In the genomic region with DNA sequence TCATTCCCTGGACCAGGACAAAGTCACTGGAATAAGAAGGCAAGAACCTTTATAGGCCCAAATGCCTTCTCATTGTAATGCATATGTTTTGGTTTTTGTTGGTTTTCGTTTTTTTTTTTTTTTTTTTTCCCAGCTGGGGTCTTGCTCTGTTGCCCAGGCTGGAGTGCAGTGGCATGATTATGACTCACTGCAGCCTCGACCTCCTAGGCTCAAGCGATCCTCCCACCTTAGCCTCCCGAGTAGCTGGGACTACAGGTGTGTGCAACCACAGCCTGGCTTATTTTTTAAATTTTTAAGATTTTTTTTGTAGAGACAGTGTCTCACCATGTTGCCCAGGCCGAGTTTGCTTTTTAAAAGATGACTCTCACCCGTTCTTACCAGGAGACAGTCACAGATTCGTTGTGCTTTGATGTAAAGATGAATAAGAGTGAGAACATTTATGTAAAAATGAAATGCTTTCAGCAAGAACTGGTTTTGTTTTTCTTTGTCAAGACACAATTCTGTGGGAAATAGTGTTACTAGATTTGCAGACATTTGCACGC, we compare ENCODE assay signal across 13 cellular contexts. TPM values are rescaled to one million over a fixed set of nuclear protein-coding genes. Genes with fewer than 3 reads are reported as not detected.
DNase-seq lines count a peak whose midpoint lies in the region; ATAC-seq and TF ChIP-seq lines count a peak whose summit lies in the region.
"Had no signal": no experiment of that assay in that cellular context is flagged by ENCODE, and none has a peak within 500 bp of the region (broad histone marks: within the 10 kb centered on the region; RNA-seq: fewer than 3 reads in every experiment).

No MANE protein-coding gene starts in this region.

- H3K36me3 ChIP-seq in OCI-LY3 (replicated peaks; ENCODE audit: low read depth, low read length) (peaks cover 18% of the 10 kb centered on the region), spleen (peaks cover 0 to 6% (median 0%) of the 10 kb centered on the region in 6 donors)

- TF ChIP-seq POLR2A in spleen (IDR thresholded peaks at IDR 0.05): no peak

- H3K27ac Mint-ChIP-seq in activated CD4-positive, alpha-beta T cell treated with anti-CD3 and anti-CD28 coated beads for 36 hours: peak overlapping the region; percentile 74

- TF ChIP-seq CTCF in OCI-LY3 (IDR thresholded peaks at IDR 0.05; ENCODE audit: low read depth, low read length) (no peak), spleen (IDR thresholded peaks at IDR 0.05 in 8 of 11, conservative IDR thresholded peaks at IDR 0.05 in 3 of 11) (no peak)

- H3K4me2 ChIP-seq in OCI-LY3 (ENCODE audit: low read length): peak overlapping the region; percentile 95

- POLR2A ChIA-PET in activated CD4-positive, alpha-beta T cell treated with anti-CD3 and anti-CD28 coated beads for 36 hours (lab: Charles Lee): no interaction called here

- H3K27me3 ChIP-seq in OCI-LY3 (ENCODE audit: low read depth, low read length) (no peaks in the 10 kb centered on the region), spleen (replicated peaks in 1 of 7) (no peaks in the 10 kb centered on the region)
- H3K27me3 ChIP-seq: testis had no signal

- H3K9me3 ChIP-seq in OCI-LY3 (ENCODE audit: insufficient read depth, low read length): no peaks in the 10 kb centered on the region
- H3K9me3 ChIP-seq in spleen: no peaks in the 10 kb centered on the region
- H3K9me3 ChIP-seq: testis had no signal

- no peak overlapping the region for H2AFZ ChIP-seq in OCI-LY3 (ENCODE audit: low read depth, low read length)

- peak; percentile 28 for DNase-seq in activated CD4-positive, alpha-beta T cell treated with anti-CD3 and anti-CD28 coated beads for 36 hours
- DNase-seq in activated CD4-positive, alpha-beta T cell treated with anti-CD3 and anti-CD28 coated beads for 1 hour: no peak
- peak; percentile 29 for DNase-seq in spleen
- DNase-seq in glomerular visceral epithelial cell (ENCODE audit: extremely low spot score): no peak
- DNase-seq: 8988T; effector memory CD4-positive, alpha-beta T cell; testis had no signal

- H3K36me3 Mint-ChIP-seq in activated CD4-positive, alpha-beta T cell treated with anti-CD3 and anti-CD28 coated beads for 36 hours (ENCODE audit: low read depth): peaks cover 2% of the 10 kb centered on the region

- H3K27ac ChIP-seq in OCI-LY3 (ENCODE audit: low read length) (peak overlapping the region; percentile 99), spleen (peak overlapping the region in 2 of 8 donors; percentile 26 to 37)
- H3K27ac ChIP-seq: RWPE1, skin epidermis, testis had no signal

- peaks cover 66% of the 10 kb centered on the region for H3K4me1 ChIP-seq in OCI-LY3 (ENCODE audit: low read length)
- peaks cover 0 to 45% (median 19%) of the 10 kb centered on the region in 6 donors for H3K4me1 ChIP-seq in spleen
- H3K4me1 ChIP-seq: testis had no signal

- H3K4me1 Mint-ChIP-seq in activated CD4-positive, alpha-beta T cell treated with anti-CD3 and anti-CD28 coated beads for 36 hours: peaks cover 20% of the 10 kb centered on the region

- H3K27me3 Mint-ChIP-seq in activated CD4-positive, alpha-beta T cell treated with anti-CD3 and anti-CD28 coated beads for 36 hours: no peaks in the 10 kb centered on the region

- peak; percentile 83 for ATAC-seq in activated CD4-positive, alpha-beta T cell treated with anti-CD3 and anti-CD28 coated beads for 36 hours
- ATAC-seq in HG02763 (IDR thresholded peaks at IDR 0.05; ENCODE audit: unreplicated experiment): peak; percentile 24
- no peak for ATAC-seq in GM19463 (IDR thresholded peaks at IDR 0.05; ENCODE audit: unreplicated experiment)
- no peak for ATAC-seq in GM18511 (IDR thresholded peaks at IDR 0.05; ENCODE audit: unreplicated experiment)

- WGBS in spleen, 5 donors: 68 to 81% (median 75%) methylated on average over 8 of the region's 8 CpGs

- H3K79me2 ChIP-seq in OCI-LY3 (ENCODE audit: low read length): peaks cover 54% of the 10 kb centered on the region

- no peaks in the 10 kb centered on the region for H4K20me1 ChIP-seq in OCI-LY3 (ENCODE audit: insufficient read depth, low read length)

- intact Hi-C loops in activated CD4-positive, alpha-beta T cell treated with anti-CD3 and anti-CD28 coated beads for 36 hours (cut with DNase I, micrococcal nuclease): loop anchor here (1.0 to 5.0 kb wide), 4 partner anchors 11 to 90 kb away; a partner anchor contains a TSS
- intact Hi-C loops in spleen (cut with DNase I; ENCODE audit: low total_unique reads): no loop called here

- H3K9ac ChIP-seq in OCI-LY3 (ENCODE audit: low read length): peak overlapping the region; percentile 50; the same call in 1 of the 2 replicates

- peak overlapping the region; percentile 48 for H3K4me3 Mint-ChIP-seq in activated CD4-positive, alpha-beta T cell treated with anti-CD3 and anti-CD28 coated beads for 36 hours

- CTCF ChIA-PET in activated CD4-positive, alpha-beta T cell treated with anti-CD3 and anti-CD28 coated beads for 36 hours (lab: Charles Lee): interaction anchor here (0.9 to 1.1 kb wide), 2 partner anchors 102 to 149 kb away, joined by 3 to 4 read pairs; no protein-coding TSS in a partner anchor

- peak overlapping the region; percentile 74 for H3K4me3 ChIP-seq in OCI-LY3 (ENCODE audit: low read length)
- H3K4me3 ChIP-seq in spleen: peak overlapping the region in 1 of 8 donors; percentile 9
- H3K4me3 ChIP-seq: skin epidermis, testis had no signal

- H3K9me3 Mint-ChIP-seq in activated CD4-positive, alpha-beta T cell treated with anti-CD3 and anti-CD28 coated beads for 36 hours (ENCODE audit: low read depth): no peaks in the 10 kb centered on the region

RNA-seq across cellular contexts. Expression of a gene that starts 7.6 kb away (rescaled TPM):
- 1 to 10 TPM; 7.2 to 8.4 TPM for total RNA-seq in activated CD4-positive, alpha-beta T cell treated with anti-CD3 and anti-CD28 coated beads for 36 hours
- 10 to 100 TPM in 6 of 7 donors, 1 to 10 TPM in 1; 7.1 to 17.1 (median 13.2) TPM for total RNA-seq in spleen
- polyA plus RNA-seq in spleen: 1 to 10 TPM; 1.2 to 4.4 (median 2.2) TPM

RNA-seq across cellular contexts. Expression of a gene that starts 11.1 kb away (rescaled TPM):
- 10 to 100 TPM; 34.7 to 35.9 TPM for total RNA-seq in activated CD4-positive, alpha-beta T cell treated with anti-CD3 and anti-CD28 coated beads for 36 hours
- 10 to 100 TPM; 25.3 to 37.3 (median 32.2) TPM for total RNA-seq in spleen
- 10 to 100 TPM; 26.6 to 50.9 (median 48.9) TPM for polyA plus RNA-seq in spleen

RNA-seq across cellular contexts. Expression of a gene that starts 46.8 kb away (rescaled TPM):
- 10 to 100 TPM; 14.9 to 23.3 TPM for total RNA-seq in activated CD4-positive, alpha-beta T cell treated with anti-CD3 and anti-CD28 coated beads for 36 hours
- total RNA-seq in spleen: 10 to 100 TPM; 33.3 to 47.4 (median 42.3) TPM
- 10 to 100 TPM; 21.2 to 22.4 (median 21.6) TPM for polyA plus RNA-seq in spleen

Comparison
In these comparisons a context has a peak if more than half of its experiments do, and no peak if none do; other contexts are left out.
1. DNase-seq: peak in activated CD4-positive, alpha-beta T cell treated with anti-CD3 and anti-CD28 coated beads for 36 hours (single experiment) and spleen (single experiment); none in activated CD4-positive, alpha-beta T cell treated with anti-CD3 and anti-CD28 coated beads for 1 hour (single experiment) and glomerular visceral epithelial cell (single experiment).
2. ATAC-seq: peak in activated CD4-positive, alpha-beta T cell treated with anti-CD3 and anti-CD28 coated beads for 36 hours (single experiment) and HG02763 (single experiment); none in GM19463 (single experiment) and GM18511 (single experiment).